ENCODE assay signal across 21 cellular contexts in genomic region chr15:95872366-95872771, GRCh38.
A peak's percentile ranks its signal among the peaks of the same experiment; 100 is the strongest.
DNase-seq lines count a peak whose midpoint lies in the region; ATAC-seq, FAIRE-seq and TF ChIP-seq lines count a peak whose summit lies in the region.
"Had no signal": no experiment of that assay in that cellular context is flagged by ENCODE, and none has a peak within 500 bp of the region (broad histone marks: within the 10 kb centered on the region; RNA-seq: fewer than 3 reads in every experiment).

No MANE protein-coding gene starts in this region.

- TF ChIP-seq CTCF in AG04450 (IDR thresholded peaks at IDR 0.05; ENCODE audit: low read depth, low read length) (no peak), bronchial epithelial cell (IDR thresholded peaks at IDR 0.05; ENCODE audit: insufficient read depth, low read length, severe bottlenecking) (no peak), kidney epithelial cell (IDR thresholded peaks at IDR 0.05; ENCODE audit: insufficient read depth, low read length, poor library complexity, severe bottlenecking) (no peak), progenitor cell of endocrine pancreas (IDR thresholded peaks at IDR 0.05; ENCODE audit: unreplicated experiment) (no peak)

- H3K9me3 Mint-ChIP-seq in progenitor cell of endocrine pancreas (ENCODE audit: low read depth), result no peaks in the 10 kb centered on the region
- H3K9me3 Mint-ChIP-seq: activated naive CD4-positive, alpha-beta T cell treated with anti-CD3 and anti-CD28 coated beads for 36 hours; endodermal cell; stimulated activated naive B cell treated with anti-CD40 and anti-IgM and Interleukin-4, amounts not matched to agents 10 μg/mL and 1 μg/mL and 100 μg/mL, for 72 hours had no signal

- no peak overlapping the region for H3K27ac ChIP-seq in AG04450 (ENCODE audit: low read depth, low read length)
- H3K27ac ChIP-seq: A549, Peyer's patch had no signal

- peak; percentile 91 for FAIRE-seq in bronchial epithelial cell (lab: Jason Lieb, UNC)
- FAIRE-seq: A549 had no signal

- H3K36me3 ChIP-seq in bronchial epithelial cell (ENCODE audit: control insufficient read depth, insufficient read depth, low read length), result no peaks in the 10 kb centered on the region
- H3K36me3 ChIP-seq in kidney epithelial cell (ENCODE audit: control insufficient read depth, insufficient read depth, low read length), result no peaks in the 10 kb centered on the region
- H3K36me3 ChIP-seq: Peyer's patch had no signal

- H3K4me3 ChIP-seq in AG04450 (ENCODE audit: low read depth, low read length) (no peak overlapping the region), bronchial epithelial cell (ENCODE audit: low read depth, low read length) (no peak overlapping the region), kidney epithelial cell (ENCODE audit: low read depth, low read length) (no peak overlapping the region)
- H3K4me3 ChIP-seq: A549, Peyer's patch had no signal

- H3K4me1 Mint-ChIP-seq in progenitor cell of endocrine pancreas (ENCODE audit: low read depth), result no peaks in the 10 kb centered on the region
- H3K4me1 Mint-ChIP-seq: stimulated activated naive B cell treated with anti-CD40 and anti-IgM and Interleukin-4, amounts not matched to agents 10 μg/mL and 1 μg/mL and 100 μg/mL, for 72 hours had no signal

- no peaks in the 10 kb centered on the region for H3K27me3 Mint-ChIP-seq in progenitor cell of endocrine pancreas
- H3K27me3 Mint-ChIP-seq: stimulated activated naive B cell treated with anti-CD40 and anti-IgM and Interleukin-4, amounts not matched to agents 10 μg/mL and 1 μg/mL and 100 μg/mL, for 72 hours had no signal

- no peak for ATAC-seq in HG03196 (IDR thresholded peaks at IDR 0.05; ENCODE audit: unreplicated experiment)
- ATAC-seq: A549; left ventricle myocardium superior; stimulated activated naive B cell treated with anti-CD40 and anti-IgM and Interleukin-4, amounts not matched to agents 10 μg/mL and 1 μg/mL and 100 μg/mL, for 72 hours had no signal

- H3K27me3 ChIP-seq in AG04450 (ENCODE audit: control insufficient read depth, insufficient read depth, low read length) (no peaks in the 10 kb centered on the region), bronchial epithelial cell (ENCODE audit: control insufficient read depth, insufficient read depth, low read length) (no peaks in the 10 kb centered on the region), kidney epithelial cell (ENCODE audit: control insufficient read depth, insufficient read depth, low read length) (no peaks in the 10 kb centered on the region)
- H3K27me3 ChIP-seq: Peyer's patch had no signal

- no peak overlapping the region for H3K27ac Mint-ChIP-seq in progenitor cell of endocrine pancreas
- H3K27ac Mint-ChIP-seq: activated naive CD4-positive, alpha-beta T cell treated with anti-CD3 and anti-CD28 coated beads for 36 hours; endodermal cell; stimulated activated naive B cell treated with anti-CD40 and anti-IgM and Interleukin-4, amounts not matched to agents 10 μg/mL and 1 μg/mL and 100 μg/mL, for 72 hours had no signal

- no peak overlapping the region for H3K4me3 Mint-ChIP-seq in progenitor cell of endocrine pancreas (ENCODE audit: low read depth)
- H3K4me3 Mint-ChIP-seq: activated naive CD4-positive, alpha-beta T cell treated with anti-CD3 and anti-CD28 coated beads for 36 hours; endodermal cell; neural crest cell; stimulated activated naive B cell treated with anti-CD40 and anti-IgM and Interleukin-4, amounts not matched to agents 10 μg/mL and 1 μg/mL and 100 μg/mL, for 72 hours had no signal

- H3K36me3 Mint-ChIP-seq in progenitor cell of endocrine pancreas (ENCODE audit: insufficient read depth), result no peaks in the 10 kb centered on the region
- H3K36me3 Mint-ChIP-seq: stimulated activated naive B cell treated with anti-CD40 and anti-IgM and Interleukin-4, amounts not matched to agents 10 μg/mL and 1 μg/mL and 100 μg/mL, for 72 hours had no signal

- POLR2A ChIA-PET in AG04450 (lab: Yijun Ruan, JAX), result no interaction called here

- DNase-seq in AG04450 (ENCODE audit: low read depth, low spot score) (peak; percentile 33), HT-29 (ENCODE audit: low spot score) (peak; percentile 37), bronchial epithelial cell (ENCODE audit: low read depth) (peak; percentile 94), kidney epithelial cell (ENCODE audit: low read depth) (peak; percentile 71), NCI-H1105 treated with DMSO at 0.1 percent for 48 hours (lab: John Stamatoyannopoulos, UW) (no peak), progenitor cell of endocrine pancreas (ENCODE audit: low spot score, unreplicated experiment) (no peak)
- DNase-seq in activated CD8-positive, alpha-beta memory T cell treated with anti-CD3 and anti-CD28 coated beads, Interleukin-2, amount 50 U/mL, for 48 hours, result no peak
- DNase-seq: activated CD8-positive, alpha-beta memory T cell treated with anti-CD3 and anti-CD28 coated beads, Interleukin-2, amount 50 U/mL, for 4 hours; activated naive CD4-positive, alpha-beta T cell treated with anti-CD3 and anti-CD28 coated beads for 36 hours; caudate nucleus; endodermal cell; head of caudate nucleus; KBM-7; left ventricle myocardium superior; NCI-H1694 treated with DMSO at 0.1 percent for 48 hours; NCI-H510A; Peyer's patch; stimulated activated naive B cell treated with anti-CD40 and anti-IgM and Interleukin-4, amounts not matched to agents 10 μg/mL and 1 μg/mL and 100 μg/mL, for 72 hours had no signal

- H3K9me3 ChIP-seq in AG04450 (ENCODE audit: control insufficient read depth, insufficient read depth, low read length), result no peaks in the 10 kb centered on the region
- H3K9me3 ChIP-seq: A549, Peyer's patch had no signal

- CTCF ChIA-PET in AG04450 (lab: Charles Lee), result interaction anchor here (0.6 kb wide), 1 partner anchor 66 kb away, joined by 4 read pairs; no protein-coding TSS in a partner anchor

Comparison
In these comparisons a context has a peak if more than half of its experiments do, and no peak if none do; other contexts are left out.
1. DNase-seq: peak in AG04450 (single experiment), HT-29 (single experiment), bronchial epithelial cell (single experiment) and kidney epithelial cell (single experiment); none in NCI-H1105 treated with DMSO at 0.1 percent for 48 hours (single experiment), progenitor cell of endocrine pancreas (single experiment) and activated CD8-positive, alpha-beta memory T cell treated with anti-CD3 and anti-CD28 coated beads, Interleukin-2, amount 50 U/mL, for 48 hours (single experiment).